In the genomic region with DNA sequence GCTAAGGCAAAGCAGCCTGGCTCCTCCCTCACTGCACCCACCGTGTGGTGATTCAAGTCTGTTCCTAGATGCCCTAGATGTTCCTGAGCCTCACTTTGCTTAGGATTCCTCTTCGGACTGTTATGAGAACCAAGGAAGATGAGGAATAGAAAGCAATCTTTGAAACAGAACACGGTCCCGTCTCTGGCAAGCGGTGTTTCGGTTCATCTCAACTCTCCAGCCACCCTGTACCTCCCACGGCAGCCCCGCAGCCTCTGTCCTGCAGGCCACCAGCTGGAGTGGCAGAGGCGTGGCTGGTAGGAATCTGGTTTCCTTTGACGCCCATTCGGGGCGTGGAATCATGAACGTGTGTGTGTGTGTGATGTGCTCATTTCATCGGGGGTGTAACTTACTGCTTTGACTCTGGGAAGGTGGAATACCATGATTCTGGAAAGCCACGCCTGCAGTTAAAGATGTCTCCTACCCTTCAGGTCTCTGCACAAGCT, we compare ENCODE assay signal across 19 cellular contexts. TPM values are rescaled to one million over a fixed set of nuclear protein-coding genes. Genes with fewer than 3 reads are reported as not detected.
"Had no signal": no experiment of that assay in that cellular context is flagged by ENCODE, and none has a peak within 500 bp of the region (broad histone marks: within the 10 kb centered on the region; RNA-seq: fewer than 3 reads in every experiment).

No MANE protein-coding gene starts in this region.

- H3K4me3 Mint-ChIP-seq: activated CD4-positive, alpha-beta T cell treated with anti-CD3 and anti-CD28 coated beads, Interleukin-2, amount 10 ng/mL, durations not matched to agents 7 days and 5 days; activated CD8-positive, alpha-beta T cell treated with anti-CD3 and anti-CD28 coated beads, Interleukin-2, amount 10 ng/mL, durations not matched to agents 7 days and 5 days; activated naive CD4-positive, alpha-beta T cell treated with anti-CD3 and anti-CD28 coated beads for 36 hours; activated T-cell treated with anti-CD3 and anti-CD28 coated beads, Interleukin-2, amount 50 U/mL, for 4 hours; endodermal cell; stimulated activated naive B cell treated with anti-CD40 and anti-IgM and Interleukin-4, amounts not matched to agents 10 μg/mL and 1 μg/mL and 100 μg/mL, for 72 hours had no signal

- H3K27me3 Mint-ChIP-seq: activated CD4-positive, alpha-beta T cell treated with anti-CD3 and anti-CD28 coated beads, Interleukin-2, amount 10 ng/mL, durations not matched to agents 7 days and 5 days; stimulated activated naive B cell treated with anti-CD40 and anti-IgM and Interleukin-4, amounts not matched to agents 10 μg/mL and 1 μg/mL and 100 μg/mL, for 72 hours had no signal

- H3K27ac ChIP-seq: brain microvascular endothelial cell, colonic mucosa, epithelial cell of prostate, hepatocyte, lower lobe of right lung had no signal

- H3K9me3 ChIP-seq: colonic mucosa, lower lobe of right lung had no signal

- H3K9me3 Mint-ChIP-seq: activated CD4-positive, alpha-beta T cell treated with anti-CD3 and anti-CD28 coated beads, Interleukin-2, amount 10 ng/mL, durations not matched to agents 7 days and 5 days; activated naive CD4-positive, alpha-beta T cell treated with anti-CD3 and anti-CD28 coated beads for 36 hours; activated T-cell treated with anti-CD3 and anti-CD28 coated beads, Interleukin-2, amount 50 U/mL, for 4 hours; endodermal cell; stimulated activated naive B cell treated with anti-CD40 and anti-IgM and Interleukin-4, amounts not matched to agents 10 μg/mL and 1 μg/mL and 100 μg/mL, for 72 hours had no signal

- H3K4me1 Mint-ChIP-seq: activated CD4-positive, alpha-beta T cell treated with anti-CD3 and anti-CD28 coated beads, Interleukin-2, amount 10 ng/mL, durations not matched to agents 7 days and 5 days; stimulated activated naive B cell treated with anti-CD40 and anti-IgM and Interleukin-4, amounts not matched to agents 10 μg/mL and 1 μg/mL and 100 μg/mL, for 72 hours had no signal

- H3K4me2 ChIP-seq: hepatocyte had no signal

- ATAC-seq: activated CD4-positive, CD25-positive, alpha-beta regulatory T cell treated with anti-CD3 and anti-CD28 coated beads, Interleukin-2, amount 50 U/mL, for 24 hours; activated CD8-positive, alpha-beta T cell treated with anti-CD3 and anti-CD28 coated beads, Interleukin-2, amount 10 ng/mL, durations not matched to agents 7 days and 5 days; activated T-cell treated with anti-CD3 and anti-CD28 coated beads, Interleukin-2, amount 50 U/mL, for 4 hours; left colon; lower lobe of right lung; stimulated activated naive B cell treated with anti-CD40 and anti-IgM and Interleukin-4, amounts not matched to agents 10 μg/mL and 1 μg/mL and 100 μg/mL, for 72 hours had no signal

- H3K36me3 ChIP-seq: brain microvascular endothelial cell, colonic mucosa, lower lobe of right lung had no signal

- H3K79me2 ChIP-seq: hepatocyte had no signal

- H2AFZ ChIP-seq: hepatocyte had no signal

- H3K27me3 ChIP-seq: brain microvascular endothelial cell, colonic mucosa, hepatocyte had no signal

- H3K4me3 ChIP-seq: colonic mucosa, hepatocyte, lower lobe of right lung had no signal

- H3K4me1 ChIP-seq: colonic mucosa, lower lobe of right lung had no signal

- H3K27ac Mint-ChIP-seq: activated CD4-positive, alpha-beta T cell treated with anti-CD3 and anti-CD28 coated beads, Interleukin-2, amount 10 ng/mL, durations not matched to agents 7 days and 5 days; activated CD8-positive, alpha-beta T cell treated with anti-CD3 and anti-CD28 coated beads, Interleukin-2, amount 10 ng/mL, durations not matched to agents 7 days and 5 days; activated naive CD4-positive, alpha-beta T cell treated with anti-CD3 and anti-CD28 coated beads for 36 hours; endodermal cell; stimulated activated naive B cell treated with anti-CD40 and anti-IgM and Interleukin-4, amounts not matched to agents 10 μg/mL and 1 μg/mL and 100 μg/mL, for 72 hours had no signal

- DNase-seq: activated CD4-positive, alpha-beta T cell treated with anti-CD3 and anti-CD28 coated beads, Interleukin-2, amount 10 ng/mL, durations not matched to agents 7 days and 5 days; activated CD8-positive, alpha-beta T cell treated with anti-CD3 and anti-CD28 coated beads, Interleukin-2, amount 10 ng/mL, durations not matched to agents 7 days and 5 days; activated naive CD4-positive, alpha-beta T cell treated with anti-CD3 and anti-CD28 coated beads for 36 hours; activated T-cell treated with anti-CD3 and anti-CD28 coated beads, Interleukin-2, amount 50 U/mL, for 4 hours; anterior cingulate cortex; brain microvascular endothelial cell; central memory CD4-positive, alpha-beta T cell; colonic mucosa; endodermal cell; foreskin fibroblast; left colon; lower lobe of right lung; stimulated activated CD4-positive, alpha-beta T cell treated with anti-CD3 and anti-CD28 coated beads, Interleukin-4, amount 100 ng/mL, for 4 hours; stimulated activated naive B cell treated with anti-CD40 and anti-IgM and Interleukin-4, amounts not matched to agents 10 μg/mL and 1 μg/mL and 100 μg/mL, for 72 hours; T1000 had no signal

- H3K36me3 Mint-ChIP-seq: stimulated activated naive B cell treated with anti-CD40 and anti-IgM and Interleukin-4, amounts not matched to agents 10 μg/mL and 1 μg/mL and 100 μg/mL, for 72 hours had no signal

RNA-seq across cellular contexts. Expression of gene PDE10A, which starts 21.3 kb away (rescaled TPM):
- total RNA-seq: activated CD4-positive, alpha-beta T cell treated with anti-CD3 and anti-CD28 coated beads, Interleukin-2, amount 10 ng/mL, durations not matched to agents 7 days and 5 days; activated CD8-positive, alpha-beta T cell treated with anti-CD3 and anti-CD28 coated beads, Interleukin-2, amount 10 ng/mL, durations not matched to agents 7 days and 5 days; activated naive CD4-positive, alpha-beta T cell treated with anti-CD3 and anti-CD28 coated beads for 36 hours; T-helper 1 cell treated with Interleukin-12 subunit alpha and Interleukin-12 subunit beta and Interleukin-4 antibody, amounts not matched to agents 30 ng/mL and 1 ng/mL, for 36 hours had no signal
